ENCODE assay signal across 8 cellular contexts in genomic region chr1:31937300-31938183, GRCh38. TPM values are rescaled to one million over a fixed set of nuclear protein-coding genes. Genes with fewer than 3 reads are reported as not detected.
DNase-seq lines count a peak whose midpoint lies in the region; ATAC-seq and TF ChIP-seq lines count a peak whose summit lies in the region.

No MANE protein-coding gene starts in this region.

- no peak for TF ChIP-seq POLR2A in thyroid gland (IDR thresholded peaks at IDR 0.05)

- CTCF ChIA-PET in activated naive CD4-positive, alpha-beta T cell treated with anti-CD3 and anti-CD28 coated beads, Interleukin-2, amount 10 ng/mL, durations not matched to agents 7 days and 5 days (lab: Charles Lee) = interaction anchor here (0.8 to 14.9 kb wide), 3 partner anchors 11 to 121 kb away, joined by 3 to 410 read pairs (median 6); partner anchors contain the start of gene SPOCD1

- H3K4me1 ChIP-seq in osteoblast (ENCODE audit: insufficient read depth, low read length) = peaks cover 59% of the 10 kb centered on the region
- H3K4me1 ChIP-seq in thyroid gland = peaks cover 62 to 68% of the 10 kb centered on the region in 2 donors

- H3K27ac Mint-ChIP-seq in activated naive CD4-positive, alpha-beta T cell treated with anti-CD3 and anti-CD28 coated beads, Interleukin-2, amount 10 ng/mL, durations not matched to agents 7 days and 5 days = peak overlapping the region; percentile 95
- peak overlapping the region; percentile 92 for H3K27ac Mint-ChIP-seq in glutamatergic neuron (ENCODE audit: unreplicated experiment)

- peaks cover 48% of the 10 kb centered on the region for H4K20me1 ChIP-seq in osteoblast (ENCODE audit: insufficient read depth, low read length)

- H3K4me3 Mint-ChIP-seq in activated naive CD4-positive, alpha-beta T cell treated with anti-CD3 and anti-CD28 coated beads, Interleukin-2, amount 10 ng/mL, durations not matched to agents 7 days and 5 days = peak overlapping the region; percentile 92
- H3K4me3 Mint-ChIP-seq in glutamatergic neuron (ENCODE audit: unreplicated experiment) = peak overlapping the region; percentile 96

- H3K4me2 ChIP-seq in osteoblast (ENCODE audit: insufficient read depth, low read length) = peak overlapping the region; percentile 94

- peaks cover 55% of the 10 kb centered on the region for H3K79me2 ChIP-seq in osteoblast (ENCODE audit: insufficient read depth, low read length)

- intact Hi-C loops in thyroid gland (cut with DNase I) = no loop called here

- H3K9me3 ChIP-seq in osteoblast (ENCODE audit: low read depth, low read length) = no peaks in the 10 kb centered on the region
- H3K9me3 ChIP-seq in thyroid gland = no peaks in the 10 kb centered on the region

- H3K36me3 ChIP-seq in osteoblast (ENCODE audit: insufficient read depth, low read length) (no peaks in the 10 kb centered on the region), thyroid gland (no peaks in the 10 kb centered on the region)

- H3K9me3 Mint-ChIP-seq in activated naive CD4-positive, alpha-beta T cell treated with anti-CD3 and anti-CD28 coated beads, Interleukin-2, amount 10 ng/mL, durations not matched to agents 7 days and 5 days = no peaks in the 10 kb centered on the region
- H3K9me3 Mint-ChIP-seq in glutamatergic neuron (ENCODE audit: unreplicated experiment) = peaks cover 3% of the 10 kb centered on the region

- H3K4me3 ChIP-seq in osteoblast (ENCODE audit: insufficient read depth, low read length) = peak overlapping the region; percentile 93
- H3K4me3 ChIP-seq in thyroid gland (replicated peaks in 1 of 3) = peak overlapping the region; percentile 65 to 73 (median 67)

- 1% methylated on average over 30 to 32 of the region's 78 CpGs for WGBS in thyroid gland, 2 donors

- DNase-seq in NCI-H510A (lab: John Stamatoyannopoulos, UW) (peak; percentile 26), NCI-H510A treated with DMSO at 0.1 percent for 48 hours (lab: John Stamatoyannopoulos, UW) (no peak), RPMI8226 (peak; percentile 74), glutamatergic neuron (peak; percentile 76), osteoblast (ENCODE audit: insufficient read length, low spot score, missing footprints) (peak; percentile 95), thyroid gland (peak; percentile 83 to 84)
- DNase-seq in activated naive CD4-positive, alpha-beta T cell treated with anti-CD3 and anti-CD28 coated beads, Interleukin-2, amount 10 ng/mL, durations not matched to agents 7 days and 5 days = peak; percentile 86

- H3K4me1 Mint-ChIP-seq in activated naive CD4-positive, alpha-beta T cell treated with anti-CD3 and anti-CD28 coated beads, Interleukin-2, amount 10 ng/mL, durations not matched to agents 7 days and 5 days = peaks cover 81% of the 10 kb centered on the region
- peaks cover 23% of the 10 kb centered on the region for H3K4me1 Mint-ChIP-seq in glutamatergic neuron (ENCODE audit: low read depth, unreplicated experiment)

- H3K36me3 Mint-ChIP-seq in activated naive CD4-positive, alpha-beta T cell treated with anti-CD3 and anti-CD28 coated beads, Interleukin-2, amount 10 ng/mL, durations not matched to agents 7 days and 5 days = peaks cover 25% of the 10 kb centered on the region
- H3K36me3 Mint-ChIP-seq in glutamatergic neuron (ENCODE audit: unreplicated experiment) = no peaks in the 10 kb centered on the region

- no peaks in the 10 kb centered on the region for H3K27me3 ChIP-seq in osteoblast (ENCODE audit: insufficient read depth, low read length)
- no peaks in the 10 kb centered on the region for H3K27me3 ChIP-seq in thyroid gland

- peak overlapping the region; percentile 1 for H2AFZ ChIP-seq in osteoblast (ENCODE audit: low read length)

- no peak for TF ChIP-seq CTCF in glutamatergic neuron (IDR thresholded peaks at IDR 0.05; ENCODE audit: partially characterized antibody, unreplicated experiment)
- no peak for TF ChIP-seq CTCF in osteoblast (IDR thresholded peaks at IDR 0.05; ENCODE audit: extremely low read depth, low read depth, low read length)
- no peak for TF ChIP-seq CTCF in thyroid gland (IDR thresholded peaks at IDR 0.05)

- H3K27ac ChIP-seq in osteoblast (ENCODE audit: low read depth, low read length) (peak overlapping the region; percentile 95), thyroid gland (peak overlapping the region; percentile 80 to 98 (median 96))

- ATAC-seq in HG02970 (IDR thresholded peaks at IDR 0.05; ENCODE audit: low FRiP score, unreplicated experiment) = peak; percentile 27

- no peaks in the 10 kb centered on the region for H3K27me3 Mint-ChIP-seq in activated naive CD4-positive, alpha-beta T cell treated with anti-CD3 and anti-CD28 coated beads, Interleukin-2, amount 10 ng/mL, durations not matched to agents 7 days and 5 days
- peaks cover 3% of the 10 kb centered on the region for H3K27me3 Mint-ChIP-seq in glutamatergic neuron (ENCODE audit: unreplicated experiment)

RNA-seq across cellular contexts. Expression of gene PTP4A2, which starts 0.6 kb away (rescaled TPM):
- total RNA-seq in glutamatergic neuron (ENCODE audit: unreplicated experiment) (120 TPM), osteoblast (539 and 568 TPM in 2 replicates), thyroid gland (100 to 1,000 TPM; 204 to 507 (median 328) TPM)
